13 cellular contexts compared by ENCODE assay signal in genomic region chr11:877565-877964, GRCh38. TPM values are rescaled to one million over a fixed set of nuclear protein-coding genes. Genes with fewer than 3 reads are reported as not detected.
A peak's percentile ranks its signal among the peaks of the same experiment; 100 is the strongest.
DNase-seq lines count a peak whose midpoint lies in the region; ATAC-seq and TF ChIP-seq lines count a peak whose summit lies in the region.
"Had no signal": no experiment of that assay in that cellular context is flagged by ENCODE, and none has a peak within 500 bp of the region (broad histone marks: within the 10 kb centered on the region; RNA-seq: fewer than 3 reads in every experiment).

No MANE protein-coding gene starts in this region.

- H3K9ac ChIP-seq in neural progenitor cell: no peak overlapping the region

- H3K9me3 Mint-ChIP-seq in WTC11: no peaks in the 10 kb centered on the region
- no peaks in the 10 kb centered on the region for H3K9me3 Mint-ChIP-seq in neural progenitor cell
- H3K9me3 Mint-ChIP-seq: naive thymus-derived CD8-positive, alpha-beta T cell had no signal

- ATAC-seq in WTC11: peak; percentile 90
- ATAC-seq: Right ventricle myocardium inferior had no signal

- H3K9me3 ChIP-seq in neural progenitor cell (ENCODE audit: low read depth): no peaks in the 10 kb centered on the region
- H3K9me3 ChIP-seq: breast epithelium, suprapubic skin had no signal

- H3K27me3 Mint-ChIP-seq in WTC11 (ENCODE audit: low read depth) (peaks cover 3% of the 10 kb centered on the region), neural progenitor cell (ENCODE audit: insufficient read depth, low read depth) (peaks cover 11% of the 10 kb centered on the region)
- H3K27me3 Mint-ChIP-seq: naive thymus-derived CD8-positive, alpha-beta T cell had no signal

- H3K79me2 ChIP-seq in neural progenitor cell (ENCODE audit: low read depth): no peaks in the 10 kb centered on the region

- H2AFZ ChIP-seq in neural progenitor cell (replicated peaks): no peak overlapping the region

- H3K4me1 ChIP-seq in neural progenitor cell: no peaks in the 10 kb centered on the region
- H3K4me1 ChIP-seq: breast epithelium had no signal

- H3K27ac Mint-ChIP-seq in WTC11 (peak overlapping the region; percentile 87; the same call in 1 of the 2 replicates), neural progenitor cell (no peak overlapping the region)

- H3K4me1 Mint-ChIP-seq in WTC11 (no peaks in the 10 kb centered on the region), neural progenitor cell (no peaks in the 10 kb centered on the region)

- no peaks in the 10 kb centered on the region for H3K27me3 ChIP-seq in neural progenitor cell
- H3K27me3 ChIP-seq: breast epithelium, suprapubic skin had no signal

- H3K4me3 ChIP-seq in neural progenitor cell: no peak overlapping the region
- H3K4me3 ChIP-seq: breast epithelium, suprapubic skin had no signal

- CTCF ChIA-PET in WTC11 (lab: Charles Lee): interaction anchor here (1.5 kb wide), 1 partner anchor 173 kb away, joined by 5 read pairs; no protein-coding TSS in a partner anchor

- peak; percentile 70 for DNase-seq in DMS53 (lab: John Stamatoyannopoulos, UW)
- DNase-seq in DMS53 treated with DMSO at 0.1 percent for 48 hours (lab: John Stamatoyannopoulos, UW; ENCODE audit: unreplicated experiment): no peak
- peak in 70 of 76 experiments; percentile 16 to 91 (median 70) for DNase-seq in HUDEP-2 (lab: John Stamatoyannopoulos, UW; ENCODE audit: unreplicated experiment in 76 of 76)
- peak; percentile 82 for DNase-seq in WTC11 (ENCODE audit: low spot score)
- DNase-seq in neural progenitor cell (ENCODE audit: low spot score): peak; percentile 48
- no peak for DNase-seq in SW480 (ENCODE audit: low spot score)
- DNase-seq in occipital lobe (lab: John Stamatoyannopoulos, UW): no peak
- DNase-seq in GM19240 (ENCODE audit: insufficient read length, low spot score): no peak
- DNase-seq: NCI-H2081 treated with DMSO at 0.1 percent for 48 hours had no signal

- H3K36me3 Mint-ChIP-seq in WTC11 (peaks cover 41% of the 10 kb centered on the region), neural progenitor cell (peaks cover 25% of the 10 kb centered on the region)

- no peaks in the 10 kb centered on the region for H3F3A ChIP-seq in neural progenitor cell (ENCODE audit: low read depth)

- H3K4me3 Mint-ChIP-seq in WTC11: no peak overlapping the region
- no peak overlapping the region for H3K4me3 Mint-ChIP-seq in neural progenitor cell
- H3K4me3 Mint-ChIP-seq: naive thymus-derived CD8-positive, alpha-beta T cell had no signal

- POLR2A ChIA-PET in WTC11 (lab: Charles Lee): no interaction called here

- TF ChIP-seq CTCF in WTC11 (IDR thresholded peaks at IDR 0.05) (no peak), neural progenitor cell (IDR thresholded peaks at IDR 0.05) (no peak)

- H3K27ac ChIP-seq in neural progenitor cell: no peak overlapping the region
- H3K27ac ChIP-seq: breast epithelium, suprapubic skin had no signal

- no peak overlapping the region for H3K4me2 ChIP-seq in neural progenitor cell

- H3K36me3 ChIP-seq in neural progenitor cell: no peaks in the 10 kb centered on the region
- H3K36me3 ChIP-seq: breast epithelium had no signal

- peaks cover 1% of the 10 kb centered on the region for H4K20me1 ChIP-seq in neural progenitor cell (ENCODE audit: low read depth)

TF ChIP-seq in WTC11, 78 proteins besides CTCF, POLR2A, EP300 and RAD21 (continues in another document):
- TF ChIP-seq GRHL2 (CRISPR knock-in tag; IDR thresholded peaks at IDR 0.05; ENCODE audit: insufficient replicate concordance, severe bottlenecking): no peak
- TF ChIP-seq TEAD1 (CRISPR knock-in tag; IDR thresholded peaks at IDR 0.05): no peak
- TF ChIP-seq ZSCAN18 (CRISPR knock-in tag; IDR thresholded peaks at IDR 0.05): no peak
- TF ChIP-seq FOXP1 (CRISPR knock-in tag; IDR thresholded peaks at IDR 0.05; ENCODE audit: borderline replicate concordance): no peak
- TF ChIP-seq, protein P1, sequence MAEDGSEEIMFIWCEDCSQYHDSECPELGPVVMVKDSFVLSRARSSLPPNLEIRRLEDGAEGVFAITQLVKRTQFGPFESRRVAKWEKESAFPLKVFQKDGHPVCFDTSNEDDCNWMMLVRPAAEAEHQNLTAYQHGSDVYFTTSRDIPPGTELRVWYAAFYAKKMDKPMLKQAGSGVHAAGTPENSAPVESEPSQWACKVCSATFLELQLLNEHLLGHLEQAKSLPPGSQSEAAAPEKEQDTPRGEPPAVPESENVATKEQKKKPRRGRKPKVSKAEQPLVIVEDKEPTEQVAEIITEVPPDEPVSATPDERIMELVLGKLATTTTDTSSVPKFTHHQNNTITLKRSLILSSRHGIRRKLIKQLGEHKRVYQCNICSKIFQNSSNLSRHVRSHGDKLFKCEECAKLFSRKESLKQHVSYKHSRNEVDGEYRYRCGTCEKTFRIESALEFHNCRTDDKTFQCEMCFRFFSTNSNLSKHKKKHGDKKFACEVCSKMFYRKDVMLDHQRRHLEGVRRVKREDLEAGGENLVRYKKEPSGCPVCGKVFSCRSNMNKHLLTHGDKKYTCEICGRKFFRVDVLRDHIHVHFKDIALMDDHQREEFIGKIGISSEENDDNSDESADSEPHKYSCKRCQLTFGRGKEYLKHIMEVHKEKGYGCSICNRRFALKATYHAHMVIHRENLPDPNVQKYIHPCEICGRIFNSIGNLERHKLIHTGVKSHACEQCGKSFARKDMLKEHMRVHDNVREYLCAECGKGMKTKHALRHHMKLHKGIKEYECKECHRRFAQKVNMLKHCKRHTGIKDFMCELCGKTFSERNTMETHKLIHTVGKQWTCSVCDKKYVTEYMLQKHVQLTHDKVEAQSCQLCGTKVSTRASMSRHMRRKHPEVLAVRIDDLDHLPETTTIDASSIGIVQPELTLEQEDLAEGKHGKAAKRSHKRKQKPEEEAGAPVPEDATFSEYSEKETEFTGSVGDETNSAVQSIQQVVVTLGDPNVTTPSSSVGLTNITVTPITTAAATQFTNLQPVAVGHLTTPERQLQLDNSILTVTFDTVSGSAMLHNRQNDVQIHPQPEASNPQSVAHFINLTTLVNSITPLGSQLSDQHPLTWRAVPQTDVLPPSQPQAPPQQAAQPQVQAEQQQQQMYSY (CRISPR knock-in tag; IDR thresholded peaks at IDR 0.05): no peak
- no peak for TF ChIP-seq ATF6 (CRISPR knock-in tag; IDR thresholded peaks at IDR 0.05)
- TF ChIP-seq SMAD4 (CRISPR knock-in tag; IDR thresholded peaks at IDR 0.05): no peak
- TF ChIP-seq GTF2I (CRISPR knock-in tag; conservative IDR thresholded peaks at IDR 0.05): no peak
- TF ChIP-seq RELA (CRISPR knock-in tag; IDR thresholded peaks at IDR 0.05; ENCODE audit: borderline replicate concordance): no peak
- TF ChIP-seq, protein P2, sequence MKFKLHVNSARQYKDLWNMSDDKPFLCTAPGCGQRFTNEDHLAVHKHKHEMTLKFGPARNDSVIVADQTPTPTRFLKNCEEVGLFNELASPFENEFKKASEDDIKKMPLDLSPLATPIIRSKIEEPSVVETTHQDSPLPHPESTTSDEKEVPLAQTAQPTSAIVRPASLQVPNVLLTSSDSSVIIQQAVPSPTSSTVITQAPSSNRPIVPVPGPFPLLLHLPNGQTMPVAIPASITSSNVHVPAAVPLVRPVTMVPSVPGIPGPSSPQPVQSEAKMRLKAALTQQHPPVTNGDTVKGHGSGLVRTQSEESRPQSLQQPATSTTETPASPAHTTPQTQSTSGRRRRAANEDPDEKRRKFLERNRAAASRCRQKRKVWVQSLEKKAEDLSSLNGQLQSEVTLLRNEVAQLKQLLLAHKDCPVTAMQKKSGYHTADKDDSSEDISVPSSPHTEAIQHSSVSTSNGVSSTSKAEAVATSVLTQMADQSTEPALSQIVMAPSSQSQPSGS (CRISPR knock-in tag; IDR thresholded peaks at IDR 0.05; ENCODE audit: borderline replicate concordance, low read depth): no peak

RNA-seq across cellular contexts. Expression of gene CHID1, which starts 33.0 kb away (rescaled TPM):
- total RNA-seq in WTC11 (2021): 92.8 to 99.6 TPM (median 94.2 TPM) in 3 replicates
- 56.6 and 62.9 TPM in 2 replicates for total RNA-seq in neural progenitor cell (ENCODE audit: low replicate concordance)
- total RNA-seq in occipital lobe: 20.9 TPM

RNA-seq across cellular contexts. Expression of gene TSPAN4, which starts 34.9 kb away (rescaled TPM):
- 92.8 to 95.2 TPM (median 94.3 TPM) in 3 replicates for total RNA-seq in WTC11 (2021)
- total RNA-seq in neural progenitor cell (ENCODE audit: low replicate concordance): 19.6 and 58.2 TPM in 2 replicates
- total RNA-seq in occipital lobe: 18.6 TPM

RNA-seq across cellular contexts. Expression of gene POLR2L, which starts 35.2 kb away (rescaled TPM):
- total RNA-seq in WTC11 (2021) (138 to 152 TPM (median 144 TPM) in 3 replicates), neural progenitor cell (ENCODE audit: low replicate concordance) (12.9 and 27.5 TPM in 2 replicates), occipital lobe (14.5 TPM)

RNA-seq across cellular contexts. Expression of gene CD151, which starts 44.8 kb away (rescaled TPM):
- total RNA-seq in WTC11 (2021) (115 to 127 TPM (median 116 TPM) in 3 replicates), neural progenitor cell (ENCODE audit: low replicate concordance) (37.4 and 82.2 TPM in 2 replicates), occipital lobe (44.1 TPM)

RNA-seq across cellular contexts. Expression of gene AP2A2, which starts 48.1 kb away (rescaled TPM):
- total RNA-seq in WTC11 (2021) (47.1 to 52.3 TPM (median 51.0 TPM) in 3 replicates), neural progenitor cell (ENCODE audit: low replicate concordance) (50.4 and 67.5 TPM in 2 replicates), occipital lobe (35.6 TPM)

Comparison
In these comparisons a context has a peak if more than half of its experiments do, and no peak if none do; other contexts are left out.
1. DNase-seq: peak in DMS53 (single experiment), HUDEP-2 (70 of 76), WTC11 (single experiment) and neural progenitor cell (single experiment); none in DMS53 treated with DMSO at 0.1 percent for 48 hours (single experiment), SW480 (single experiment), occipital lobe (single experiment) and GM19240 (single experiment).